Comparison of ENCODE assay signal across 1 cellular context in genomic region chr3:172919297-172919683, GRCh38.
TF ChIP-seq lines count a peak whose summit lies in the region.

No MANE protein-coding gene starts in this region.

TF ChIP-seq in HepG2, 621 proteins besides CTCF, POLR2A, EP300 and RAD21:
- TF ChIP-seq ZNF574 (CRISPR knock-in tag; IDR thresholded peaks at IDR 0.05): no peak
- no peak for TF ChIP-seq RARA (CRISPR knock-in tag; IDR thresholded peaks at IDR 0.05)
- TF ChIP-seq ZNF552 (CRISPR knock-in tag; IDR thresholded peaks at IDR 0.05; ENCODE audit: borderline replicate concordance): no peak
- no peak for TF ChIP-seq XRCC5 (optimal IDR thresholded peaks at IDR 0.05; ENCODE audit: low read length)
- TF ChIP-seq TMF1 (CRISPR knock-in tag; IDR thresholded peaks at IDR 0.05; ENCODE audit: low read depth): no peak
